In genomic region chr19:49908480-49909420, GRCh38 we compare ENCODE assay signal across 17 cellular contexts. TPM values are rescaled to one million over a fixed set of nuclear protein-coding genes. Genes with fewer than 3 reads are reported as not detected.
DNase-seq lines count a peak whose midpoint lies in the region; ATAC-seq and TF ChIP-seq lines count a peak whose summit lies in the region.
"Had no signal": no experiment of that assay in that cellular context is flagged by ENCODE, and none has a peak within 500 bp of the region (broad histone marks: within the 10 kb centered on the region; RNA-seq: fewer than 3 reads in every experiment).

No MANE protein-coding gene starts in this region.

- H3K9me3 ChIP-seq in left ventricle myocardium inferior (replicated peaks) = no peaks in the 10 kb centered on the region
- H3K9me3 ChIP-seq: upper lobe of left lung had no signal

- POLR2A ChIA-PET in activated B cell treated with CpG ODN at 0.5 μM for 24 hours (lab: Charles Lee) = interaction anchor here (0.5 to 14.0 kb wide), 7 partner anchors 9 to 39 kb away, joined by 3 to 317 read pairs (median 4); partner anchors contain the start of genes AKT1S1, ATF5, IL4I1 and NUP62

- no peak overlapping the region for H3K27ac ChIP-seq in left ventricle myocardium inferior (replicated peaks)
- H3K27ac ChIP-seq: upper lobe of left lung had no signal

- H3K4me3 Mint-ChIP-seq in activated B cell treated with CpG ODN at 0.5 μM for 24 hours = no peak overlapping the region
- peak overlapping the region; percentile 44 for H3K4me3 Mint-ChIP-seq in stimulated activated memory B cell treated with anti-CD40 and anti-IgM and Interleukin-4, amounts not matched to agents 10 μg/mL and 1 μg/mL and 100 μg/mL, for 72 hours

- H3K36me3 ChIP-seq in left ventricle myocardium inferior = peaks cover 39% of the 10 kb centered on the region

- TF ChIP-seq CTCF in left ventricle myocardium inferior (IDR thresholded peaks at IDR 0.05; ENCODE audit: borderline replicate concordance) (no peak), activated B cell treated with CpG ODN at 0.5 μM for 24 hours (IDR thresholded peaks at IDR 0.05) (no peak)

- no peak for ATAC-seq in Right ventricle myocardium inferior
- ATAC-seq in activated B cell treated with CpG ODN at 0.5 μM for 24 hours (ENCODE audit: low read depth) = no peak
- ATAC-seq in stimulated activated memory B cell treated with anti-CD40 and anti-IgM and Interleukin-4, amounts not matched to agents 10 μg/mL and 1 μg/mL and 100 μg/mL, for 72 hours = no peak

- H3K27me3 ChIP-seq in left ventricle myocardium inferior (ENCODE audit: low read depth) = no peaks in the 10 kb centered on the region
- H3K27me3 ChIP-seq: upper lobe of left lung had no signal

- peak; percentile 45 for DNase-seq in Right ventricle myocardium inferior (ENCODE audit: missing footprints)
- no peak for DNase-seq in left ventricle myocardium inferior
- DNase-seq in activated B cell treated with CpG ODN at 0.5 μM for 24 hours = no peak
- DNase-seq in COLO668 (lab: John Stamatoyannopoulos, UW; ENCODE audit: unreplicated experiment) = no peak
- DNase-seq in C1 segment of cervical spinal cord (lab: John Stamatoyannopoulos, UW) = no peak
- DNase-seq: activated gamma-delta T cell treated with Interleukin-2 at 50 U/mL for 16 hours; COR-L47; effector memory CD4-positive, alpha-beta T cell; H7; KG1; mammary epithelial cell; NCI-H146; NCI-H526 treated with DMSO at 0.1 percent for 48 hours; stimulated activated CD4-positive, alpha-beta T cell treated with anti-CD3 and anti-CD28 coated beads, Interleukin-4, amount 100 ng/mL, for 4 hours had no signal

- intact Hi-C loops in Right ventricle myocardium inferior (cut with DNase I) = no loop called here
- intact Hi-C loops in left ventricle myocardium inferior (cut with micrococcal nuclease) = no loop called here
- intact Hi-C loops in activated B cell treated with CpG ODN at 0.5 μM for 24 hours (cut with micrococcal nuclease) = no loop called here

- H3K27me3 Mint-ChIP-seq in activated B cell treated with CpG ODN at 0.5 μM for 24 hours = no peaks in the 10 kb centered on the region
- H3K27me3 Mint-ChIP-seq in stimulated activated memory B cell treated with anti-CD40 and anti-IgM and Interleukin-4, amounts not matched to agents 10 μg/mL and 1 μg/mL and 100 μg/mL, for 72 hours = no peaks in the 10 kb centered on the region

- H3K36me3 Mint-ChIP-seq in activated B cell treated with CpG ODN at 0.5 μM for 24 hours (ENCODE audit: low read depth) = peaks cover 54% of the 10 kb centered on the region
- H3K36me3 Mint-ChIP-seq in stimulated activated memory B cell treated with anti-CD40 and anti-IgM and Interleukin-4, amounts not matched to agents 10 μg/mL and 1 μg/mL and 100 μg/mL, for 72 hours = peaks cover 62% of the 10 kb centered on the region

- peak overlapping the region; percentile 24 for H3K27ac Mint-ChIP-seq in activated B cell treated with CpG ODN at 0.5 μM for 24 hours
- H3K27ac Mint-ChIP-seq in stimulated activated memory B cell treated with anti-CD40 and anti-IgM and Interleukin-4, amounts not matched to agents 10 μg/mL and 1 μg/mL and 100 μg/mL, for 72 hours = peak overlapping the region; percentile 91

- peaks cover 9% of the 10 kb centered on the region for H3K4me1 ChIP-seq in left ventricle myocardium inferior

- CTCF ChIA-PET in activated B cell treated with CpG ODN at 0.5 μM for 24 hours (lab: Charles Lee) = no interaction called here

- H3K4me1 Mint-ChIP-seq in activated B cell treated with CpG ODN at 0.5 μM for 24 hours = peaks cover 83% of the 10 kb centered on the region
- peaks cover 87% of the 10 kb centered on the region for H3K4me1 Mint-ChIP-seq in stimulated activated memory B cell treated with anti-CD40 and anti-IgM and Interleukin-4, amounts not matched to agents 10 μg/mL and 1 μg/mL and 100 μg/mL, for 72 hours

- no peak overlapping the region for H3K4me3 ChIP-seq in left ventricle myocardium inferior
- H3K4me3 ChIP-seq: upper lobe of left lung had no signal

- no peaks in the 10 kb centered on the region for H3K9me3 Mint-ChIP-seq in activated B cell treated with CpG ODN at 0.5 μM for 24 hours
- no peaks in the 10 kb centered on the region for H3K9me3 Mint-ChIP-seq in stimulated activated memory B cell treated with anti-CD40 and anti-IgM and Interleukin-4, amounts not matched to agents 10 μg/mL and 1 μg/mL and 100 μg/mL, for 72 hours

RNA-seq across cellular contexts. Expression of gene IL4I1, which starts 12.1 kb away (rescaled TPM):
- total RNA-seq in Right ventricle myocardium inferior (0.30 TPM), left ventricle myocardium inferior (not detected), activated B cell treated with CpG ODN at 0.5 μM for 24 hours (24.0 and 25.5 TPM in 2 replicates)
- total RNA-seq: mammary epithelial cell, osteocyte had no signal

RNA-seq across cellular contexts. Expression of gene ATF5, which starts 20.3 kb away (rescaled TPM):
- 10.4 TPM for total RNA-seq in Right ventricle myocardium inferior
- total RNA-seq in left ventricle myocardium inferior = 8.6 TPM
- total RNA-seq in activated B cell treated with CpG ODN at 0.5 μM for 24 hours = 198 and 199 TPM in 2 replicates

RNA-seq across cellular contexts. Expression of gene NUP62, which starts 20.6 kb away (rescaled TPM):
- total RNA-seq in Right ventricle myocardium inferior (30.4 TPM), left ventricle myocardium inferior (28.4 TPM), activated B cell treated with CpG ODN at 0.5 μM for 24 hours (96.8 and 114 TPM in 2 replicates)

RNA-seq across cellular contexts. Expression of gene TBC1D17, which starts 31.2 kb away (rescaled TPM):
- total RNA-seq in Right ventricle myocardium inferior (44.9 TPM), left ventricle myocardium inferior (47.5 TPM), activated B cell treated with CpG ODN at 0.5 μM for 24 hours (51.1 and 57.0 TPM in 2 replicates)

RNA-seq across cellular contexts. Expression of gene AKT1S1, which starts 31.6 kb away (rescaled TPM):
- total RNA-seq in Right ventricle myocardium inferior (37.2 TPM), left ventricle myocardium inferior (36.0 TPM), activated B cell treated with CpG ODN at 0.5 μM for 24 hours (21.3 and 28.7 TPM in 2 replicates)

Comparison
In these comparisons a context has a peak if more than half of its experiments do, and no peak if none do; other contexts are left out.
1. RNA of gene IL4I1, which starts 12.1 kb away (total RNA-seq): 24.0 to 25.5 TPM in activated B cell treated with CpG ODN at 0.5 μM for 24 hours; 0.30 TPM in Right ventricle myocardium inferior (single experiment) and not detected in left ventricle myocardium inferior (single experiment); every median in the first group is over 10 times any median in the second.
2. RNA of gene ATF5, which starts 20.3 kb away (total RNA-seq): 198 to 199 TPM in activated B cell treated with CpG ODN at 0.5 μM for 24 hours; 10.4 TPM in Right ventricle myocardium inferior (single experiment) and 8.6 TPM in left ventricle myocardium inferior (single experiment); every median in the first group is over 10 times any median in the second.